ENCODE assay signal across 10 cellular contexts in genomic region chr13:31159306-31159705, GRCh38. TPM values are rescaled to one million over a fixed set of nuclear protein-coding genes. Genes with fewer than 3 reads are reported as not detected.
DNase-seq lines count a peak whose midpoint lies in the region; ATAC-seq, FAIRE-seq and TF ChIP-seq lines count a peak whose summit lies in the region.
"Had no signal": no experiment of that assay in that cellular context is flagged by ENCODE, and none has a peak within 500 bp of the region (broad histone marks: within the 10 kb centered on the region; RNA-seq: fewer than 3 reads in every experiment).

No MANE protein-coding gene starts in this region.

- H4K20me1 ChIP-seq in GM12878 (ENCODE audit: control insufficient read depth, insufficient read depth): no peaks in the 10 kb centered on the region

- H2AFZ ChIP-seq in GM12878 (ENCODE audit: control insufficient read depth, low read depth, low read length): no peak overlapping the region; the same call in 1 of the 2 replicates

- H3K36me3 Mint-ChIP-seq in natural killer cell treated with Interleukin-12 subunit alpha and Interleukin-12 subunit beta and Interleukin-15 and Interleukin-18, amount 100 ng/mL, for 72 hours: peaks cover 33% of the 10 kb centered on the region

- peaks cover 26 to 33% of the 10 kb centered on the region in 2 donors for H3K4me1 Mint-ChIP-seq in natural killer cell treated with Interleukin-12 subunit alpha and Interleukin-12 subunit beta and Interleukin-15 and Interleukin-18, amount 100 ng/mL, for 72 hours (ENCODE audit: low read depth in 2 of 2)

- DNase-seq in ELR (ENCODE audit: low read depth) (peak; percentile 28), MG63 (no peak), GM12878 (ENCODE audit: low read depth, low spot score) (no peak), sciatic nerve (ENCODE audit: low spot score) (no peak), NCI-H146 (lab: John Stamatoyannopoulos, UW) (no peak), body of pancreas (no peak)
- DNase-seq in natural killer cell treated with Interleukin-12 subunit alpha and Interleukin-12 subunit beta and Interleukin-15 and Interleukin-18, amount 100 ng/mL, for 72 hours (ENCODE audit: low spot score): no peak
- DNase-seq: heart left ventricle had no signal

- in situ Hi-C loops in GM12878 (cut with MboI): loop anchor here (25.0 kb wide), 1 partner anchor 1378 kb away; the partner anchor contains the start of gene N4BP2L2

- TF ChIP-seq EP300 in GM12878 (IDR thresholded peaks at IDR 0.05; ENCODE audit: borderline replicate concordance in 1 of 2, control insufficient read depth in 1 of 2, low read depth in 2 of 2, low read length in 2 of 2): no peak

- H3K4me2 ChIP-seq in GM12878 (ENCODE audit: control insufficient read depth, insufficient read depth): peak overlapping the region; percentile 85

- CTCF ChIA-PET in GM12878 (lab: Yijun Ruan, JAX): interaction anchor here (2.1 to 2.6 kb wide), 2 partner anchors 9 to 37 kb away, joined by 8 to 21 read pairs; no protein-coding TSS in a partner anchor

- H3K4me1 ChIP-seq in GM12878 (ENCODE audit: control insufficient read depth, insufficient read depth, low read length): no peaks in the 10 kb centered on the region
- H3K4me1 ChIP-seq in body of pancreas: peaks cover 19% of the 10 kb centered on the region

- intact Hi-C loops in GM12878 (cut with micrococcal nuclease; ENCODE audit: unreplicated experiment): no loop called here
- intact Hi-C loops in sciatic nerve (cut with DNase I): no loop called here
- intact Hi-C loops in body of pancreas (cut with DNase I): no loop called here

- no peaks in the 10 kb centered on the region for H3K27me3 ChIP-seq in MG63
- no peaks in the 10 kb centered on the region for H3K27me3 ChIP-seq in GM12878 (replicated peaks in 1 of 2; ENCODE audit: control insufficient read depth in 2 of 2, insufficient read depth in 2 of 2, low read length in 1 of 2)
- H3K27me3 ChIP-seq in body of pancreas: no peaks in the 10 kb centered on the region
- H3K27me3 ChIP-seq: heart left ventricle, right atrium auricular region had no signal

- TF ChIP-seq RAD21 in GM12878 (IDR thresholded peaks at IDR 0.05; ENCODE audit: insufficient read depth, low read depth, low read length): no peak

- no peaks in the 10 kb centered on the region for H3K9me3 Mint-ChIP-seq in natural killer cell treated with Interleukin-12 subunit alpha and Interleukin-12 subunit beta and Interleukin-15 and Interleukin-18, amount 100 ng/mL, for 72 hours

- SMC1A ChIA-PET in GM12878 (lab: Charles Lee; ENCODE audit: uncharacterized antibody, unreplicated experiment): interaction anchor here (0.9 to 1.5 kb wide), 5 partner anchors 10 to 110 kb away, joined by 3 to 4 read pairs (median 4); partner anchors contain the start of gene B3GLCT

- no peak for TF ChIP-seq CTCF in GM12878 (IDR thresholded peaks at IDR 0.05 in 2 of 3, conservative IDR thresholded peaks at IDR 0.05 in 1 of 3; ENCODE audit: control insufficient read depth in 2 of 3, extremely low read depth in 1 of 3, insufficient read depth in 1 of 3, low read depth in 3 of 3, low read length in 3 of 3)
- no peak for TF ChIP-seq CTCF in body of pancreas (IDR thresholded peaks at IDR 0.05)

- H3K27ac ChIP-seq in GM12878 (ENCODE audit: control insufficient read depth, insufficient read depth) (no peak overlapping the region), body of pancreas (no peak overlapping the region)
- H3K27ac ChIP-seq: heart left ventricle, right atrium auricular region had no signal

- 29% methylated on average over 4 of the region's 4 CpGs for WGBS in GM12878 (ENCODE audit: insufficient coverage, insufficient replicate concordance, low lambda C conversion rate, missing lambda C conversion rate)
- WGBS in body of pancreas, 2 donors: 75 to 84% methylated on average over 4 of the region's 4 CpGs

- no TSS peak for BruUV-seq in GM12878 (replicated peaks; lab: Mats Ljungman, UMichigan)

- RAD21 ChIA-PET in GM12878 (lab: Charles Lee; ENCODE audit: unreplicated experiment): interaction anchor here (0.9 kb wide), 1 partner anchor 115 kb away, joined by 3 read pairs; no protein-coding TSS in a partner anchor

- H3K9me3 ChIP-seq in MG63: no peaks in the 10 kb centered on the region
- no peaks in the 10 kb centered on the region for H3K9me3 ChIP-seq in GM12878 (replicated peaks; ENCODE audit: control insufficient read depth, insufficient read depth, low read length)
- H3K9me3 ChIP-seq in body of pancreas: no peaks in the 10 kb centered on the region
- H3K9me3 ChIP-seq: heart left ventricle, right atrium auricular region had no signal

- H3K27me3 Mint-ChIP-seq in natural killer cell treated with Interleukin-12 subunit alpha and Interleukin-12 subunit beta and Interleukin-15 and Interleukin-18, amount 100 ng/mL, for 72 hours: no peaks in the 10 kb centered on the region

- peak overlapping the region; percentile 87 to 93 for H3K27ac Mint-ChIP-seq in natural killer cell treated with Interleukin-12 subunit alpha and Interleukin-12 subunit beta and Interleukin-15 and Interleukin-18, amount 100 ng/mL, for 72 hours

- H3K4me3 ChIP-seq in MG63 (peak overlapping the region; percentile 96), GM12878 (peak overlapping the region; percentile 88), body of pancreas (no peak overlapping the region)
- H3K4me3 ChIP-seq: right atrium auricular region had no signal

- peak overlapping the region; percentile 19; the same call in 1 of the 2 replicates for H3K9ac ChIP-seq in GM12878 (ENCODE audit: control insufficient read depth, insufficient read depth, low read length)

- H3K4me3 Mint-ChIP-seq in natural killer cell treated with Interleukin-12 subunit alpha and Interleukin-12 subunit beta and Interleukin-15 and Interleukin-18, amount 100 ng/mL, for 72 hours: peak overlapping the region; percentile 87

- peaks cover 55% of the 10 kb centered on the region for H3K79me2 ChIP-seq in GM12878 (ENCODE audit: control insufficient read depth, insufficient read depth, low read length)

- peaks cover 47% of the 10 kb centered on the region for H3K36me3 ChIP-seq in MG63
- H3K36me3 ChIP-seq in GM12878 (ENCODE audit: control insufficient read depth in 2 of 2, insufficient read depth in 2 of 2, low read length in 1 of 2): peaks cover 0 to 6% of the 10 kb centered on the region in 2 experiments; a peak in 3 of 4 replicates
- peaks cover 0 to 3% of the 10 kb centered on the region in 2 donors for H3K36me3 ChIP-seq in body of pancreas (replicated peaks in 1 of 2; ENCODE audit: insufficient read depth in 1 of 2, low read depth in 2 of 2)

- POLR2A ChIA-PET in GM12878 (lab: Charles Lee): interaction anchor here (0.6 kb wide), 1 partner anchor 10 kb away, joined by 3 read pairs; no protein-coding TSS in a partner anchor

- ATAC-seq in GM12878 (no peak), GM19397 (IDR thresholded peaks at IDR 0.05; ENCODE audit: unreplicated experiment) (no peak), sciatic nerve (no peak), body of pancreas (no peak)
- ATAC-seq in natural killer cell treated with Interleukin-12 subunit alpha and Interleukin-12 subunit beta and Interleukin-15 and Interleukin-18, amount 100 ng/mL, for 72 hours: no peak
- ATAC-seq: heart left ventricle had no signal

- FAIRE-seq in GM12878 (lab: Jason Lieb, UNC): no peak

- TF ChIP-seq POLR2A in GM12878 (IDR thresholded peaks at IDR 0.05; ENCODE audit: low read depth, low read length): no peak
- TF ChIP-seq POLR2A in body of pancreas (IDR thresholded peaks at IDR 0.05): no peak

RNA-seq across cellular contexts. Expression of gene HSPH1, which starts 2.4 kb away (rescaled TPM):
- 82.9 and 98.7 TPM in 2 replicates for total RNA-seq in MG63 (2014; rRNA removed; shearing (Covaris generic); ENCODE audit: low replicate concordance)
- total RNA-seq in GM12878 (2013; cell fraction: nucleolus; rRNA removed): 63.5 and 63.9 TPM in 2 replicates
- total RNA-seq in GM12878 (2014; rRNA removed) (49.7 and 53.9 TPM in 2 replicates), GM12878 (2014; rRNA removed; fragmentation: Illumina TruSeq; extraction: Trizol) (90.5 and 99.9 TPM in 2 replicates), GM12878 (2021) (103 and 106 TPM in 2 replicates), sciatic nerve (52.4 TPM), body of pancreas (10 to 100 TPM; 20.5 to 28.0 TPM)
- 19.0 TPM for polyA plus RNA-seq in GM12878 (2011; ENCODE audit: low read depth)
- polyA plus RNA-seq in GM12878 (2011; rRNA removed) (77.5 and 108 TPM in 2 replicates), GM12878 (2014; fragmentation: Illumina TruSeq; extraction: Trizol) (85.3 and 99.5 TPM in 2 replicates), GM12878 (2014; fragmentation: Nextera tagmentation; extraction: Ambion mirVana) (100 to 1,000 TPM in 1 of 2 experiments, 10 to 100 TPM in 1; 40.2 to 109 TPM), GM12878 (2014; rRNA removed) (44.9 and 48.2 TPM in 2 replicates), GM12878 (2016; fragmentation: Nextera tagmentation; extraction: Ambion mirVana) (100 to 1,000 TPM; 155 to 159 TPM)
- 23.6 and 24.2 TPM in 2 replicates for polyA plus RNA-seq in GM12878 (2011; cell fraction: cytosol; rRNA removed)
- polyA plus RNA-seq in GM12878 (2011; cell fraction: nucleus; rRNA removed): 45.5 and 69.4 TPM in 2 replicates
- 38.8 and 41.8 TPM in 2 replicates for polyA plus RNA-seq in GM12878 (2012)
- 18.9 and 36.9 TPM in 2 replicates for polyA minus RNA-seq in GM12878 (2011; rRNA and poly(A)+ RNA removed)
- 23.1 and 28.4 TPM in 2 replicates for polyA minus RNA-seq in GM12878 (2011; cell fraction: cytosol; rRNA and poly(A)+ RNA removed)
- polyA minus RNA-seq in GM12878 (2011; cell fraction: nucleus; rRNA and poly(A)+ RNA removed): 32.0 and 57.2 TPM in 2 replicates
- 100 to 1,000 TPM; 128 to 207 TPM for total RNA-seq in natural killer cell treated with Interleukin-12 subunit alpha and Interleukin-12 subunit beta and Interleukin-15 and Interleukin-18, amount 100 ng/mL, for 72 hours

RNA-seq across cellular contexts. Expression of gene B3GLCT, which starts 40.5 kb away (rescaled TPM):
- 12.5 and 23.3 TPM in 2 replicates for total RNA-seq in MG63 (2014; rRNA removed; shearing (Covaris generic); ENCODE audit: low replicate concordance)
- total RNA-seq in GM12878 (2013; cell fraction: nucleolus; rRNA removed): 0.19 and 0.27 TPM in 2 replicates
- total RNA-seq in GM12878 (2014; rRNA removed): 0.22 and 0.23 TPM in 2 replicates
- total RNA-seq in GM12878 (2014; rRNA removed; fragmentation: Illumina TruSeq; extraction: Trizol): 0.28 and 0.31 TPM in 2 replicates
- total RNA-seq in GM12878 (2021): 0.27 and 0.28 TPM in 2 replicates
- 0.18 TPM for polyA plus RNA-seq in GM12878 (2011; ENCODE audit: low read depth)
- 0.34 and 0.35 TPM in 2 replicates for polyA plus RNA-seq in GM12878 (2011; rRNA removed)
- 0.18 TPM in 2 replicates for polyA plus RNA-seq in GM12878 (2011; cell fraction: cytosol; rRNA removed)
- 0.15 and 0.16 TPM in 2 replicates for polyA plus RNA-seq in GM12878 (2011; cell fraction: nucleus; rRNA removed)
- 0.23 and 0.25 TPM in 2 replicates for polyA plus RNA-seq in GM12878 (2012)
- polyA plus RNA-seq in GM12878 (2014; fragmentation: Illumina TruSeq; extraction: Trizol): 0.14 and 0.22 TPM in 2 replicates
- under 1 TPM; 0.07 to 0.10 TPM for polyA plus RNA-seq in GM12878 (2014; fragmentation: Nextera tagmentation; extraction: Ambion mirVana)
- polyA plus RNA-seq in GM12878 (2014; rRNA removed): 0.18 TPM in 2 replicates
- under 1 TPM; 0.66 to 0.89 TPM for polyA plus RNA-seq in GM12878 (2016; fragmentation: Nextera tagmentation; extraction: Ambion mirVana)
- polyA minus RNA-seq in GM12878 (2011; rRNA and poly(A)+ RNA removed): 0.57 and 0.59 TPM in 2 replicates
- 0.31 TPM in 1 of 2 replicates, not detected in the other for polyA minus RNA-seq in GM12878 (2011; cell fraction: cytosol; rRNA and poly(A)+ RNA removed)
- 0.12 and 0.67 TPM in 2 replicates for polyA minus RNA-seq in GM12878 (2011; cell fraction: nucleus; rRNA and poly(A)+ RNA removed)
- 1 to 10 TPM; 5.1 to 5.7 TPM for total RNA-seq in natural killer cell treated with Interleukin-12 subunit alpha and Interleukin-12 subunit beta and Interleukin-15 and Interleukin-18, amount 100 ng/mL, for 72 hours
- total RNA-seq in sciatic nerve: 5.9 TPM
- 1 to 10 TPM; 2.0 to 5.2 TPM for total RNA-seq in body of pancreas

Comparison
In these comparisons a context has a peak if more than half of its experiments do, and no peak if none do; other contexts are left out.
1. H3K4me3 ChIP-seq: peak in MG63 (single experiment) and GM12878 (single experiment); none in body of pancreas (0 of 2).